ENCODE assay signal across 8 cellular contexts in the genomic region with DNA sequence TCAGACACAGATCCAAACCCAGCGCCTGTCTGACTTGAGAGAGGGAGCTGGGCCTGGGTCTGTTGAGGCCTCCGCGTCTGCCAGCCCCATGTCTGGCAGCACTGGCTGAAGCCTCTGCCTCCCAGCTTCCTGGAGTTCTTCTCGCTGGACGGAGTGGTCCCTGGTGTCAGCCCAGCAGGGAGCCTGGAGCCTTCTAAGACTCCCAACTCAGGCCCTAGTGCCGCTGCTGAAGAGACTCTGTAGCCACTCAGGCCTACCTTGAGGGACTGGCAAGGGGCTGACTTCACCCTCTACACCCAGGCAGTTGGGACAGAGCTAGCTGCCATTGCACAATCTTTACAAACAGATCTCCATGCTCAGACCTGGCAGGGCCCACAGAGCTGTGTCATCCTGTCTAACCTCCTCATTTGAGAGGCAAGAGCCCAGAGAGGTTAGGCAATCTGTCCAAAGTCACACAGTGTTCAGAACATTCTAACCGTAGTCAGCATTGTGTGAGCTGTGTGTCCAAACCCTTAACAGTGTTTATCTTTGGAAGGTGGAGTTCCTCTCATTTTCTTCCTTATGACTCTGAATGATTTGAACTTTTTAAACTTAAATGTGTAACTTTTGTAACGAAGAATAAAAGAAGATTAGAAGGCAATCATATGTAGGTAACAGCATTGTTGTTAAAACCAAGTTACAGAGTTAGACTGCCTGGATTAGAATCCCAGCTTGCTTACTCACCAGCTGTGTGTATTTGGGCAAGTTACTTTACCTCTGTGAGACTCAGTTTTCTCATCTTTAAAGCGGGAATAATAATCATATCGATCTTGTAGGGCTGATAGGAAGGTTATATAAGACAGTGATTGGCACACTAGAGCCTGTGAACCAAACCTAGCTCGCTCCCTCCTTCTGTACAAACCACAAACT. TPM values are rescaled to one million over a fixed set of nuclear protein-coding genes. Genes with fewer than 3 reads are reported as not detected.
A peak's percentile ranks its signal among the peaks of the same experiment; 100 is the strongest.
DNase-seq lines count a peak whose midpoint lies in the region; ATAC-seq and TF ChIP-seq lines count a peak whose summit lies in the region.

No MANE protein-coding gene starts in this region.

- in situ Hi-C loops in IMR-90 (cut with MboI; ENCODE audit: low sequenced_read_pairs), result loop anchor here (10.0 kb wide), 1 partner anchor 129 kb away; no protein-coding TSS in a partner anchor

- H4K91ac ChIP-seq in IMR-90 (ENCODE audit: insufficient read depth, low read depth, low read length), result peak overlapping the region; percentile 99

- H3K4ac ChIP-seq in IMR-90 (ENCODE audit: low read depth, low read length), result peak overlapping the region; percentile 98

- H3K14ac ChIP-seq in IMR-90 (replicated peaks; ENCODE audit: low read depth, low read length), result peak overlapping the region; percentile 10

- H2BK5ac ChIP-seq in IMR-90 (ENCODE audit: low read depth, low read length, poor library complexity, severe bottlenecking), result peak overlapping the region; percentile 99

- peak overlapping the region in 5 of 6 donors; percentile 51 to 99 (median 98) for H3K27ac Mint-ChIP-seq in immature natural killer cell

- H3K9ac ChIP-seq in IMR-90 (ENCODE audit: low read depth, low read length) (peak overlapping the region; percentile 10; the same call in 1 of the 2 replicates), subcutaneous abdominal adipose tissue (ENCODE audit: low read length in 5 of 5) (peak overlapping the region in 3 of 5 donors; percentile 62 to 98 (median 76)), SK-N-SH (no peak overlapping the region)

- TF ChIP-seq EP300 in SK-N-SH (IDR thresholded peaks at IDR 0.05; ENCODE audit: borderline replicate concordance in 1 of 2, low read depth in 1 of 2, low read length in 1 of 2), result no peak

- peaks cover 24 to 36% (median 31%) of the 10 kb centered on the region in 3 donors for H3K27me3 Mint-ChIP-seq in immature natural killer cell (ENCODE audit: low read depth in 3 of 3)

- peaks cover 42% of the 10 kb centered on the region for H3F3A ChIP-seq in SK-N-SH (replicated peaks; ENCODE audit: insufficient read depth)

- H3K23ac ChIP-seq in IMR-90 (ENCODE audit: low read depth, low read length), result peak overlapping the region; percentile 32; the same call in 1 of the 2 replicates

- H4K20me1 ChIP-seq in IMR-90 (ENCODE audit: insufficient read depth, low read length), result peaks cover 4% of the 10 kb centered on the region
- H4K20me1 ChIP-seq in SK-N-SH (ENCODE audit: insufficient read depth), result peaks cover 3% of the 10 kb centered on the region

- TF ChIP-seq CTCF in IMR-90 (conservative IDR thresholded peaks at IDR 0.05; ENCODE audit: low read depth, low read length) (no peak), adrenal gland (IDR thresholded peaks at IDR 0.05) (no peak), SK-N-SH (IDR thresholded peaks at IDR 0.05) (no peak)

- WGBS in IMR-90 (ENCODE audit: extremely low coverage in 2 of 2, insufficient read length in 1 of 2), 2 experiments, result 85% methylated on average over 4 of the region's 11 CpGs; no CpG with 5 or more reads in 1 of the 2 experiments
- 76 to 83% (median 79%) methylated on average over 9 to 11 of the region's 11 CpGs for WGBS in adrenal gland, 4 donors
- 96% methylated on average over 9 of the region's 11 CpGs for WGBS in SK-N-SH (ENCODE audit: low lambda C conversion rate)

- no peaks in the 10 kb centered on the region for H3K9me3 Mint-ChIP-seq in immature natural killer cell

- H3K4me3 ChIP-seq in IMR-90 (ENCODE audit: insufficient read depth, low read depth, low read length) (no peak overlapping the region), adrenal gland (no peak overlapping the region), subcutaneous abdominal adipose tissue (ENCODE audit: low read depth in 1 of 5, low read length in 5 of 5) (no peak overlapping the region), SK-N-SH (ENCODE audit: low read depth in 2 of 2, low read length in 1 of 2) (no peak overlapping the region)

- TF ChIP-seq POLR2A in IMR-90 (IDR thresholded peaks at IDR 0.05; ENCODE audit: low read depth, low read length) (no peak), adrenal gland (IDR thresholded peaks at IDR 0.05) (no peak)

- TF ChIP-seq RAD21 in IMR-90 (IDR thresholded peaks at IDR 0.05; ENCODE audit: low read length) (no peak), SK-N-SH (IDR thresholded peaks at IDR 0.05; ENCODE audit: low read length) (no peak)

- H4K8ac ChIP-seq in IMR-90 (ENCODE audit: low read depth in 2 of 2, low read length in 2 of 2), result peak overlapping the region; percentile 14 to 53

- H3K36me3 Mint-ChIP-seq in immature natural killer cell, result no peaks in the 10 kb centered on the region

- POLR2A ChIA-PET in IMR-90 (lab: Charles Lee; ENCODE audit: unreplicated experiment), result no interaction called here
- POLR2A ChIA-PET in SK-N-SH (lab: Yijun Ruan, JAX), result no interaction called here

- no TSS peak for BruUV-seq in IMR-90 (replicated peaks; lab: Mats Ljungman, UMichigan)

- CTCF ChIA-PET in IMR-90 (lab: Yijun Ruan, JAX) (no interaction called here), SK-N-SH (lab: Yijun Ruan, JAX) (interaction anchor here (0.9 to 5.4 kb wide), 5 partner anchors 59 to 157 kb away, joined by 3 to 26 read pairs (median 4); no protein-coding TSS in a partner anchor)

- H3K4me1 ChIP-seq in IMR-90 (ENCODE audit: control insufficient read depth, insufficient read depth, low read length), result peaks cover 27% of the 10 kb centered on the region
- peaks cover 26 to 58% of the 10 kb centered on the region in 2 donors for H3K4me1 ChIP-seq in adrenal gland (replicated peaks in 1 of 2)
- H3K4me1 ChIP-seq in subcutaneous abdominal adipose tissue (ENCODE audit: control insufficient read depth in 5 of 5, insufficient read depth in 5 of 5, low read length in 5 of 5), result peaks cover 10 to 64% (median 45%) of the 10 kb centered on the region in 5 donors
- peaks cover 9 to 34% of the 10 kb centered on the region in 2 experiments; a peak in 3 of 4 replicates for H3K4me1 ChIP-seq in SK-N-SH (ENCODE audit: control insufficient read depth in 1 of 2, insufficient read depth in 2 of 2, low read depth in 1 of 2, low read length in 1 of 2)

- no peak overlapping the region for H3K56ac ChIP-seq in IMR-90 (ENCODE audit: extremely low read depth, insufficient read depth, low read length)

- H3K9me1 ChIP-seq in IMR-90 (ENCODE audit: insufficient read depth, low read length), result peaks cover 21% of the 10 kb centered on the region

- ATAC-seq in IMR-90 (ENCODE audit: low read depth), result no peak
- no peak for ATAC-seq in GM21528 (IDR thresholded peaks at IDR 0.05; ENCODE audit: low FRiP score, unreplicated experiment)
- no peak for ATAC-seq in HG02571 (IDR thresholded peaks at IDR 0.05; ENCODE audit: unreplicated experiment)

- H2AK9ac ChIP-seq in IMR-90 (replicated peaks; ENCODE audit: low read depth, low read length, poor library complexity), result peak overlapping the region; percentile 88

- DNase-seq in IMR-90 (peak; percentile 90), adrenal gland (peak; percentile 67 to 97 (median 96)), immature natural killer cell (no peak), SK-N-SH (no peak), LoVo (ENCODE audit: low spot score) (no peak)

- intact Hi-C loops in IMR-90 (cut with micrococcal nuclease), result no loop called here
- intact Hi-C loops in adrenal gland (cut with DNase I), result loop anchor here in 1 of 2 donors (10.0 kb wide), 1 partner anchor 129 kb away; no protein-coding TSS in a partner anchor

- peak overlapping the region; percentile 2 for H4K5ac ChIP-seq in IMR-90 (ENCODE audit: low read depth, low read length)

- H3K79me1 ChIP-seq in IMR-90 (ENCODE audit: low read depth in 1 of 2, low read length in 2 of 2), result peaks cover 10 to 31% of the 10 kb centered on the region in 2 experiments

- H2AFZ ChIP-seq in IMR-90 (replicated peaks; ENCODE audit: low read length, poor library complexity) (peak overlapping the region; percentile 18), SK-N-SH (ENCODE audit: low read depth) (no peak overlapping the region)

- peak overlapping the region; percentile 75 for H2BK20ac ChIP-seq in IMR-90 (ENCODE audit: low read depth, low read length)

- peak overlapping the region in 1 of 5 donors; percentile 30 for H3K4me3 Mint-ChIP-seq in immature natural killer cell

- H3K27ac ChIP-seq in IMR-90 (ENCODE audit: insufficient read depth, low read length), result peak overlapping the region; percentile 90
- H3K27ac ChIP-seq in adrenal gland, result peak overlapping the region; percentile 97 to 100 (median 99)
- H3K27ac ChIP-seq in subcutaneous abdominal adipose tissue (ENCODE audit: low read depth, low read length), result peak overlapping the region; percentile 100
- H3K27ac ChIP-seq in SK-N-SH (ENCODE audit: low read depth in 2 of 2, low read length in 1 of 2), result no peak overlapping the region

- no peaks in the 10 kb centered on the region for H3K9me2 ChIP-seq in SK-N-SH

- H3K27me3 ChIP-seq in IMR-90 (ENCODE audit: control insufficient read depth, insufficient read depth, low read length) (no peaks in the 10 kb centered on the region), adrenal gland (no peaks in the 10 kb centered on the region), subcutaneous abdominal adipose tissue (ENCODE audit: control insufficient read depth in 5 of 5, insufficient read depth in 4 of 5, low read length in 5 of 5) (no peaks in the 10 kb centered on the region), SK-N-SH (ENCODE audit: insufficient read depth) (no peaks in the 10 kb centered on the region)

- H3K4me2 ChIP-seq in IMR-90 (ENCODE audit: low read depth, low read length), result no peak overlapping the region
- H3K4me2 ChIP-seq in SK-N-SH, result no peak overlapping the region

- dilution Hi-C loops in IMR-90 (cut with HindIII; ENCODE audit: low sequenced_read_pairs, unreplicated experiment), result no loop called here

- H3K9me3 ChIP-seq in IMR-90 (ENCODE audit: control insufficient read depth, insufficient read depth, low read length) (no peaks in the 10 kb centered on the region), adrenal gland (replicated peaks in 1 of 3) (no peaks in the 10 kb centered on the region), subcutaneous abdominal adipose tissue (ENCODE audit: control insufficient read depth in 5 of 5, low read length in 5 of 5) (no peaks in the 10 kb centered on the region), SK-N-SH (no peaks in the 10 kb centered on the region)

- H3K4me1 Mint-ChIP-seq in immature natural killer cell, result peaks cover 67 to 70% of the 10 kb centered on the region in 2 donors

- H3K36me3 ChIP-seq in IMR-90 (ENCODE audit: control insufficient read depth, insufficient read depth, low read length) (no peaks in the 10 kb centered on the region), adrenal gland (replicated peaks in 1 of 2) (no peaks in the 10 kb centered on the region), subcutaneous abdominal adipose tissue (ENCODE audit: control insufficient read depth in 5 of 5, insufficient read depth in 5 of 5, low read length in 5 of 5) (peaks cover 0 to 2% (median 0%) of the 10 kb centered on the region in 5 donors), SK-N-SH (replicated peaks in 1 of 2; ENCODE audit: control insufficient read depth in 1 of 2, insufficient read depth in 2 of 2, low read length in 1 of 2) (no peaks in the 10 kb centered on the region)

- peak overlapping the region; percentile 96 for H2BK120ac ChIP-seq in IMR-90 (ENCODE audit: low read depth, low read length)

- peak overlapping the region; percentile 99 for H2AK5ac ChIP-seq in IMR-90 (ENCODE audit: low read depth, low read length)

- peak overlapping the region; percentile 96 for H2BK15ac ChIP-seq in IMR-90 (ENCODE audit: low read depth, low read length)

- peak overlapping the region; percentile 20 for H3K18ac ChIP-seq in IMR-90 (ENCODE audit: low read depth, low read length)

- H3K79me2 ChIP-seq in SK-N-SH (ENCODE audit: insufficient read depth), result peaks cover 4% of the 10 kb centered on the region

RNA-seq across cellular contexts. Expression of a gene that starts 4.6 kb away (rescaled TPM):
- total RNA-seq in IMR-90 (2012; rRNA removed) (304 and 320 TPM in 2 replicates), adrenal gland (100 to 1,000 TPM in 7 of 8 donors, 10 to 100 TPM in 1; 60.5 to 603 (median 339) TPM)
- polyA plus RNA-seq in IMR-90 (2012; rRNA removed) (467 and 674 TPM in 2 replicates), adrenal gland (100 to 1,000 TPM in 1 of 3 donors, 10 to 100 TPM in 2; 59.5 to 107 (median 77.1) TPM), immature natural killer cell (1,000 to 10,000 TPM in 1 of 3 donors, 100 to 1,000 TPM in 2; 548 to 1,082 (median 887) TPM), SK-N-SH (2012; rRNA removed) (373 and 455 TPM in 2 replicates)
- 405 and 1,457 TPM in 2 replicates for polyA plus RNA-seq in IMR-90 (2012; cell fraction: cytosol; rRNA removed)
- polyA plus RNA-seq in IMR-90 (2012; cell fraction: nucleus; rRNA removed; ENCODE audit: low replicate concordance), result 1,904 and 1,990 TPM in 2 replicates
- polyA plus RNA-seq in SK-N-SH (2012; cell fraction: cytosol; rRNA removed), result 208 and 248 TPM in 2 replicates
- polyA plus RNA-seq in SK-N-SH (2012; cell fraction: nucleus; rRNA removed), result 873 and 891 TPM in 2 replicates

RNA-seq across cellular contexts. Expression of a gene that starts 58.5 kb away (rescaled TPM):
- total RNA-seq in IMR-90 (2012; rRNA removed) (124 and 134 TPM in 2 replicates), adrenal gland (100 to 1,000 TPM; 108 to 410 (median 254) TPM)
- polyA plus RNA-seq in IMR-90 (2012; rRNA removed) (185 and 192 TPM in 2 replicates), adrenal gland (100 to 1,000 TPM in 2 of 3 donors, 10 to 100 TPM in 1; 71.9 to 450 (median 103) TPM), immature natural killer cell (10 to 100 TPM; 40.7 to 61.9 (median 61.7) TPM), SK-N-SH (2012; rRNA removed) (101 and 111 TPM in 2 replicates)
- polyA plus RNA-seq in IMR-90 (2012; cell fraction: cytosol; rRNA removed), result 59.2 and 179 TPM in 2 replicates
- polyA plus RNA-seq in IMR-90 (2012; cell fraction: nucleus; rRNA removed; ENCODE audit: low replicate concordance), result 128 and 132 TPM in 2 replicates
- 69.4 and 95.6 TPM in 2 replicates for polyA plus RNA-seq in SK-N-SH (2012; cell fraction: cytosol; rRNA removed)
- polyA plus RNA-seq in SK-N-SH (2012; cell fraction: nucleus; rRNA removed), result 40.7 and 61.0 TPM in 2 replicates

Comparison
In these comparisons a context has a peak if more than half of its experiments do, and no peak if none do; other contexts are left out.
1. DNase-seq: peak in IMR-90 (single experiment) and adrenal gland (7 of 7); none in immature natural killer cell (0 of 3), SK-N-SH (single experiment) and LoVo (single experiment).
2. H3K27ac ChIP-seq: peak in IMR-90 (single experiment), adrenal gland (5 of 5) and subcutaneous abdominal adipose tissue (single experiment); none in SK-N-SH (0 of 2).